In the genomic region with DNA sequence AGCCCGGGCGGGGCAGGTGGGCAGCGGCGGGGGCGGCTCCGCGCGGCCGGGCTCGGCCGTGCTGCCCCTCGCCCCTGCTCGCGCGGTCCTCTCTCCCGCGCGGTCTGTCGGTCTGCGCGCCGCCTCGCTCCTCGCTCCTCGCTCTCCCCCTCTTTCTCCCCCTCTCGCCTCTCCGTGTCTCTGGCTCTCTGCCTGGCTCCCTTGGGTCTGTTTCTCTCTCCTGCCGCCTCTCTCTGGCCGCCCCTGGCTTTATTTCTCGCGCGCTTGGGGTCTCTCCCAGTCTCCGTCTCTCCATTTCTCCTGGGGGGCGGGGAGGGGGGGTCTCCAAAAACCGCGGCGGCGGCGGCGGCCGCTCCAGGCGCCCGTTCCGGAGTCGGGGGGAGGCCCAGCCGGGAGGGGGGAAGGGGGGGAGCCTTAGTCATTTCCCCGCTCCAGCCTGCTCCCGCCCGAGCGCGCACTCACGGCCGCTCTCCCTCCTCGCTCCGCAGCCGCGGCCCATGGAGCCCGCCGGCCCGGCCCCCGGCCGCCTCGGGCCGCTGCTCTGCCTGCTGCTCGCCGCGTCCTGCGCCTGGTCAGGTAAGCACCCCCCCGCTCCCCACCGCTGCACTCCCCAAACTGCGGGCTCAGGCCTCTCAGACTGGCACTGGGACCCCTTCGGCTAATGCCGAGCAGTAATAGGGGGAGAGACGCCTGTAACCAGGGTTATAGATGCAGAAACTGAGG, we compare ENCODE assay signal across 1 cellular context.
TF ChIP-seq lines count a peak whose summit lies in the region.

Gene SIRPA, plus strand, starts transcription at position 457 of the 723 bp plus-strand sequence. Its CDS starts 41 bp downstream, at position 498.

TF ChIP-seq in HepG2, 621 proteins besides CTCF, POLR2A, EP300 and RAD21 (continued from another document):
- TF ChIP-seq CAMTA2 (CRISPR knock-in tag; IDR thresholded peaks at IDR 0.05; ENCODE audit: borderline replicate concordance) (no peak), SP4 (CRISPR knock-in tag; IDR thresholded peaks at IDR 0.05) (0 out of 2 replicates have a peak, but pooled peaks have one; percentile 17), HDAC2 (CRISPR knock-in tag; IDR thresholded peaks at IDR 0.05) (no peak), TSC22D2 (CRISPR knock-in tag; IDR thresholded peaks at IDR 0.05; ENCODE audit: borderline replicate concordance) (no peak), HNRNPLL (IDR thresholded peaks at IDR 0.05; ENCODE audit: low read depth, low read length, poor library complexity, severe bottlenecking) (peak; percentile 37), ZNF225 (CRISPR knock-in tag; IDR thresholded peaks at IDR 0.05) (0 out of 2 replicates have a peak, but pooled peaks have one; percentile 23), PATZ1 (CRISPR knock-in tag; IDR thresholded peaks at IDR 0.05) (peak; percentile 59; the same call in 1 of the 2 replicates), ZNF547 (CRISPR knock-in tag; IDR thresholded peaks at IDR 0.05) (0 out of 2 replicates have a peak, but pooled peaks have one; percentile 18), HNRNPK (IDR thresholded peaks at IDR 0.05; ENCODE audit: low read depth, low read length, poor library complexity, severe bottlenecking) (peak; percentile 59), CHCHD3 (CRISPR knock-in tag; IDR thresholded peaks at IDR 0.05) (no peak), ZNF263 (CRISPR knock-in tag; IDR thresholded peaks at IDR 0.05) (peak; percentile 35; the same call in 1 of the 2 replicates), PCBP2 (optimal IDR thresholded peaks at IDR 0.05; ENCODE audit: low read depth, low read length, poor library complexity, severe bottlenecking) (peak; percentile 45), PCBP1 (IDR thresholded peaks at IDR 0.05; ENCODE audit: borderline replicate concordance, low read depth, low read length) (0 out of 2 replicates have a peak, but pooled peaks have one; percentile 3), POLR2G (IDR thresholded peaks at IDR 0.05; ENCODE audit: low read depth, low read length) (no peak), AGO1 (IDR thresholded peaks at IDR 0.05; ENCODE audit: low read depth, low read length, poor library complexity, severe bottlenecking) (peak; percentile 12), RBM39 (IDR thresholded peaks at IDR 0.05; ENCODE audit: low read depth, low read length, poor library complexity, severe bottlenecking) (no peak), MAZ (IDR thresholded peaks at IDR 0.05; ENCODE audit: borderline replicate concordance, low read depth, low read length) (peak; percentile 36; the same call in 1 of the 2 replicates), MAZ (CRISPR knock-in tag; IDR thresholded peaks at IDR 0.05; ENCODE audit: low read depth) (no peak), ZNF501 (CRISPR knock-in tag; IDR thresholded peaks at IDR 0.05) (no peak), ZBTB7B (CRISPR knock-in tag; IDR thresholded peaks at IDR 0.05) (no peak), ZNF142 (CRISPR knock-in tag; IDR thresholded peaks at IDR 0.05) (peak; percentile 28; the same call in 1 of the 2 replicates), RBFOX2 (IDR thresholded peaks at IDR 0.05; ENCODE audit: low read depth, low read length) (0 out of 2 replicates have a peak, but pooled peaks have one; percentile 36), AGO2 (optimal IDR thresholded peaks at IDR 0.05; ENCODE audit: low read depth, low read length) (peak; percentile 41)
- TF ChIP-seq, protein P1, sequence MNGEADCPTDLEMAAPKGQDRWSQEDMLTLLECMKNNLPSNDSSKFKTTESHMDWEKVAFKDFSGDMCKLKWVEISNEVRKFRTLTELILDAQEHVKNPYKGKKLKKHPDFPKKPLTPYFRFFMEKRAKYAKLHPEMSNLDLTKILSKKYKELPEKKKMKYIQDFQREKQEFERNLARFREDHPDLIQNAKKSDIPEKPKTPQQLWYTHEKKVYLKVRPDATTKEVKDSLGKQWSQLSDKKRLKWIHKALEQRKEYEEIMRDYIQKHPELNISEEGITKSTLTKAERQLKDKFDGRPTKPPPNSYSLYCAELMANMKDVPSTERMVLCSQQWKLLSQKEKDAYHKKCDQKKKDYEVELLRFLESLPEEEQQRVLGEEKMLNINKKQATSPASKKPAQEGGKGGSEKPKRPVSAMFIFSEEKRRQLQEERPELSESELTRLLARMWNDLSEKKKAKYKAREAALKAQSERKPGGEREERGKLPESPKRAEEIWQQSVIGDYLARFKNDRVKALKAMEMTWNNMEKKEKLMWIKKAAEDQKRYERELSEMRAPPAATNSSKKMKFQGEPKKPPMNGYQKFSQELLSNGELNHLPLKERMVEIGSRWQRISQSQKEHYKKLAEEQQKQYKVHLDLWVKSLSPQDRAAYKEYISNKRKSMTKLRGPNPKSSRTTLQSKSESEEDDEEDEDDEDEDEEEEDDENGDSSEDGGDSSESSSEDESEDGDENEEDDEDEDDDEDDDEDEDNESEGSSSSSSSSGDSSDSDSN (CRISPR knock-in tag; IDR thresholded peaks at IDR 0.05) = peak; percentile 48; the same call in 1 of the 2 replicates
- TF ChIP-seq, protein P2, sequence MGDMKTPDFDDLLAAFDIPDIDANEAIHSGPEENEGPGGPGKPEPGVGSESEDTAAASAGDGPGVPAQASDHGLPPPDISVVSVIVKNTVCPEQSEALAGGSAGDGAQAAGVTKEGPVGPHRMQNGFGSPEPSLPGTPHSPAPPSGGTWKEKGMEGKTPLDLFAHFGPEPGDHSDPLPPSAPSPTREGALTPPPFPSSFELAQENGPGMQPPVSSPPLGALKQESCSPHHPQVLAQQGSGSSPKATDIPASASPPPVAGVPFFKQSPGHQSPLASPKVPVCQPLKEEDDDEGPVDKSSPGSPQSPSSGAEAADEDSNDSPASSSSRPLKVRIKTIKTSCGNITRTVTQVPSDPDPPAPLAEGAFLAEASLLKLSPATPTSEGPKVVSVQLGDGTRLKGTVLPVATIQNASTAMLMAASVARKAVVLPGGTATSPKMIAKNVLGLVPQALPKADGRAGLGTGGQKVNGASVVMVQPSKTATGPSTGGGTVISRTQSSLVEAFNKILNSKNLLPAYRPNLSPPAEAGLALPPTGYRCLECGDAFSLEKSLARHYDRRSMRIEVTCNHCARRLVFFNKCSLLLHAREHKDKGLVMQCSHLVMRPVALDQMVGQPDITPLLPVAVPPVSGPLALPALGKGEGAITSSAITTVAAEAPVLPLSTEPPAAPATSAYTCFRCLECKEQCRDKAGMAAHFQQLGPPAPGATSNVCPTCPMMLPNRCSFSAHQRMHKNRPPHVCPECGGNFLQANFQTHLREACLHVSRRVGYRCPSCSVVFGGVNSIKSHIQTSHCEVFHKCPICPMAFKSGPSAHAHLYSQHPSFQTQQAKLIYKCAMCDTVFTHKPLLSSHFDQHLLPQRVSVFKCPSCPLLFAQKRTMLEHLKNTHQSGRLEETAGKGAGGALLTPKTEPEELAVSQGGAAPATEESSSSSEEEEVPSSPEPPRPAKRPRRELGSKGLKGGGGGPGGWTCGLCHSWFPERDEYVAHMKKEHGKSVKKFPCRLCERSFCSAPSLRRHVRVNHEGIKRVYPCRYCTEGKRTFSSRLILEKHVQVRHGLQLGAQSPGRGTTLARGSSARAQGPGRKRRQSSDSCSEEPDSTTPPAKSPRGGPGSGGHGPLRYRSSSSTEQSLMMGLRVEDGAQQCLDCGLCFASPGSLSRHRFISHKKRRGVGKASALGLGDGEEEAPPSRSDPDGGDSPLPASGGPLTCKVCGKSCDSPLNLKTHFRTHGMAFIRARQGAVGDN (CRISPR knock-in tag; IDR thresholded peaks at IDR 0.05) = peak; percentile 51
